11 cellular contexts compared by ENCODE assay signal in the genomic region with DNA sequence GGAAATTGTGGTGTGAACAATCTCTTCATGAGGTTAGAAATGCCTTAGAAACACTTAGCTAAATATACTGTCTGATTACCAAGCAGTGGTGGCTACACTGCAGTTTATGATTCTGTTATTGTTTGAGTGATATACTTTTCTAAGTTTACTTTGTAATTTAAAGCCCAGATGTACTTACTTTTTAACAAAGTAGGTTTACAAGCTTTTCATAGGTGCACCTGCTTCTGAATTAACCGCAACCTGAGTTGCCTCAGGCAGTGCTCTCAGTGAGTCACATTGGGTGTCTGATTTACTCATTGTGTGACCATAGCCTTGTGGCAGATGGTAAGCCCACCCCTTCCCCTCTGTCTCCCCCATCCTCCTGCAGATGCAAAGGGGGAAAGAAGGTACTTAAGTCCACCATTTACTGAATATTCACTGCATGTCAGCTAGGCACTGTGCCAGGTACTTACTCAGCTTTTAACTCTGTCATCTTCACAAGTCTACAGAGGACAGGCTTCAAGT. TPM values are rescaled to one million over a fixed set of nuclear protein-coding genes. Genes with fewer than 3 reads are reported as not detected.
A peak's percentile ranks its signal among the peaks of the same experiment; 100 is the strongest.
DNase-seq lines count a peak whose midpoint lies in the region; ATAC-seq and TF ChIP-seq lines count a peak whose summit lies in the region.
"Had no signal": no experiment of that assay in that cellular context is flagged by ENCODE, and none has a peak within 500 bp of the region (broad histone marks: within the 10 kb centered on the region; RNA-seq: fewer than 3 reads in every experiment).

No MANE protein-coding gene starts in this region.

- TF ChIP-seq CTCF in activated CD8-positive, alpha-beta T cell treated with anti-CD3 and anti-CD28 coated beads for 36 hours (IDR thresholded peaks at IDR 0.05), result no peak
- TF ChIP-seq CTCF in esophagus muscularis mucosa (IDR thresholded peaks at IDR 0.05) (no peak), transverse colon (IDR thresholded peaks at IDR 0.05) (no peak), heart right ventricle (IDR thresholded peaks at IDR 0.05) (no peak)

- peak overlapping the region; percentile 35 for H3K27ac Mint-ChIP-seq in activated CD8-positive, alpha-beta T cell treated with anti-CD3 and anti-CD28 coated beads for 36 hours
- H3K27ac Mint-ChIP-seq in activated CD8-positive, alpha-beta T cell treated with anti-CD3 and anti-CD28 coated beads, Interleukin-2, amount 10 ng/mL, durations not matched to agents 7 days and 5 days, result no peak overlapping the region
- H3K27ac Mint-ChIP-seq: natural killer cell treated with Interleukin-12 subunit alpha and Interleukin-12 subunit beta and Interleukin-15 and Interleukin-18, amount 100 ng/mL, for 72 hours had no signal

- H3K9me3 ChIP-seq in esophagus muscularis mucosa (no peaks in the 10 kb centered on the region), transverse colon (no peaks in the 10 kb centered on the region), heart right ventricle (no peaks in the 10 kb centered on the region)

- H3K27ac ChIP-seq in esophagus muscularis mucosa (replicated peaks in 1 of 4), result peak overlapping the region; percentile 78 to 88 (median 82)
- peak overlapping the region in 3 of 4 donors; percentile 22 to 70 (median 56) for H3K27ac ChIP-seq in transverse colon
- H3K27ac ChIP-seq in heart right ventricle, result no peak overlapping the region

- no peak for TF ChIP-seq EP300 in esophagus muscularis mucosa (IDR thresholded peaks at IDR 0.05)
- TF ChIP-seq EP300 in transverse colon (IDR thresholded peaks at IDR 0.05; ENCODE audit: low read depth), result no peak

- no peaks in the 10 kb centered on the region for H3K36me3 Mint-ChIP-seq in activated CD8-positive, alpha-beta T cell treated with anti-CD3 and anti-CD28 coated beads for 36 hours (ENCODE audit: low read depth)
- H3K36me3 Mint-ChIP-seq in activated CD8-positive, alpha-beta T cell treated with anti-CD3 and anti-CD28 coated beads, Interleukin-2, amount 10 ng/mL, durations not matched to agents 7 days and 5 days (ENCODE audit: low read depth), result no peaks in the 10 kb centered on the region
- H3K36me3 Mint-ChIP-seq: natural killer cell treated with Interleukin-12 subunit alpha and Interleukin-12 subunit beta and Interleukin-15 and Interleukin-18, amount 100 ng/mL, for 72 hours had no signal

- CTCF ChIA-PET in activated CD8-positive, alpha-beta T cell treated with anti-CD3 and anti-CD28 coated beads for 36 hours (lab: Charles Lee), result interaction anchor here (1.2 kb wide), 1 partner anchor 14 kb away, joined by 3 read pairs; no protein-coding TSS in a partner anchor
- CTCF ChIA-PET in activated CD8-positive, alpha-beta T cell treated with anti-CD3 and anti-CD28 coated beads, Interleukin-2, amount 10 ng/mL, durations not matched to agents 7 days and 5 days (lab: Charles Lee), result interaction anchor here (1.1 to 1.7 kb wide), 3 partner anchors 12 to 115 kb away, joined by 3 read pairs; no protein-coding TSS in a partner anchor

- intact Hi-C loops in activated CD8-positive, alpha-beta T cell treated with anti-CD3 and anti-CD28 coated beads for 36 hours (cut with micrococcal nuclease), result no loop called here
- intact Hi-C loops in esophagus muscularis mucosa (cut with DNase I) (no loop called here), transverse colon (cut with DNase I; ENCODE audit: low total_unique reads) (no loop called here), heart right ventricle (cut with DNase I) (no loop called here)

- in situ Hi-C loops in transverse colon (cut with MboI; ENCODE audit: low pct_ligation_motif_present in 1 of 4, low pct_unique_long_range_greater_than_20kb in 1 of 4, low sequenced_read_pairs in 3 of 4), result no loop called here

- no peak for TF ChIP-seq POLR2A in esophagus muscularis mucosa (IDR thresholded peaks at IDR 0.05; ENCODE audit: low read depth)
- no peak for TF ChIP-seq POLR2A in transverse colon (IDR thresholded peaks at IDR 0.05)

- H3K9me3 Mint-ChIP-seq in activated CD8-positive, alpha-beta T cell treated with anti-CD3 and anti-CD28 coated beads for 36 hours, result no peaks in the 10 kb centered on the region
- no peaks in the 10 kb centered on the region for H3K9me3 Mint-ChIP-seq in activated CD8-positive, alpha-beta T cell treated with anti-CD3 and anti-CD28 coated beads, Interleukin-2, amount 10 ng/mL, durations not matched to agents 7 days and 5 days (ENCODE audit: insufficient read depth)
- H3K9me3 Mint-ChIP-seq: natural killer cell treated with Interleukin-12 subunit alpha and Interleukin-12 subunit beta and Interleukin-15 and Interleukin-18, amount 100 ng/mL, for 72 hours had no signal

- H3K27me3 Mint-ChIP-seq in activated CD8-positive, alpha-beta T cell treated with anti-CD3 and anti-CD28 coated beads for 36 hours, result no peaks in the 10 kb centered on the region
- no peaks in the 10 kb centered on the region for H3K27me3 Mint-ChIP-seq in activated CD8-positive, alpha-beta T cell treated with anti-CD3 and anti-CD28 coated beads, Interleukin-2, amount 10 ng/mL, durations not matched to agents 7 days and 5 days (ENCODE audit: low read depth)
- H3K27me3 Mint-ChIP-seq: natural killer cell treated with Interleukin-12 subunit alpha and Interleukin-12 subunit beta and Interleukin-15 and Interleukin-18, amount 100 ng/mL, for 72 hours had no signal

- no peak overlapping the region for H3K4me3 Mint-ChIP-seq in activated CD8-positive, alpha-beta T cell treated with anti-CD3 and anti-CD28 coated beads for 36 hours
- no peak overlapping the region for H3K4me3 Mint-ChIP-seq in activated CD8-positive, alpha-beta T cell treated with anti-CD3 and anti-CD28 coated beads, Interleukin-2, amount 10 ng/mL, durations not matched to agents 7 days and 5 days
- H3K4me3 Mint-ChIP-seq: natural killer cell treated with Interleukin-12 subunit alpha and Interleukin-12 subunit beta and Interleukin-15 and Interleukin-18, amount 100 ng/mL, for 72 hours had no signal

- no peaks in the 10 kb centered on the region for H3K27me3 ChIP-seq in esophagus muscularis mucosa
- H3K27me3 ChIP-seq in transverse colon, result no peaks in the 10 kb centered on the region
- no peaks in the 10 kb centered on the region for H3K27me3 ChIP-seq in heart right ventricle

- POLR2A ChIA-PET in activated CD8-positive, alpha-beta T cell treated with anti-CD3 and anti-CD28 coated beads for 36 hours (lab: Charles Lee), result no interaction called here
- POLR2A ChIA-PET in activated CD8-positive, alpha-beta T cell treated with anti-CD3 and anti-CD28 coated beads, Interleukin-2, amount 10 ng/mL, durations not matched to agents 7 days and 5 days (lab: Charles Lee), result interaction anchor here (0.6 kb wide), 1 partner anchor 20 kb away, joined by 3 read pairs; no protein-coding TSS in a partner anchor

- peaks cover 12% of the 10 kb centered on the region for H3K4me1 Mint-ChIP-seq in activated CD8-positive, alpha-beta T cell treated with anti-CD3 and anti-CD28 coated beads for 36 hours (ENCODE audit: low read depth)
- H3K4me1 Mint-ChIP-seq in activated CD8-positive, alpha-beta T cell treated with anti-CD3 and anti-CD28 coated beads, Interleukin-2, amount 10 ng/mL, durations not matched to agents 7 days and 5 days (ENCODE audit: low read depth), result peaks cover 9% of the 10 kb centered on the region

- 100% methylated on average over 1 of the region's 1 CpG for WGBS in esophagus muscularis mucosa
- WGBS in transverse colon (ENCODE audit: low coverage in 1 of 2), 2 donors, result 42 to 50% methylated on average over 1 of the region's 1 CpG
- WGBS in heart right ventricle, 2 donors, result 96% methylated on average over 1 of the region's 1 CpG

- peaks cover 53 to 98% (median 94%) of the 10 kb centered on the region in 4 donors for H3K4me1 ChIP-seq in esophagus muscularis mucosa
- H3K4me1 ChIP-seq in transverse colon, result peaks cover 0 to 37% (median 20%) of the 10 kb centered on the region in 4 donors
- H3K4me1 ChIP-seq in heart right ventricle, result peaks cover 0 to 68% (median 28%) of the 10 kb centered on the region in 9 donors

- H3K4me3 ChIP-seq in esophagus muscularis mucosa, result no peak overlapping the region
- H3K4me3 ChIP-seq in transverse colon, result no peak overlapping the region
- no peak overlapping the region for H3K4me3 ChIP-seq in heart right ventricle

- peak; percentile 81 for ATAC-seq in activated CD8-positive, alpha-beta T cell treated with anti-CD3 and anti-CD28 coated beads for 36 hours
- no peak for ATAC-seq in activated CD8-positive, alpha-beta T cell treated with anti-CD3 and anti-CD28 coated beads, Interleukin-2, amount 10 ng/mL, durations not matched to agents 7 days and 5 days
- no peak for ATAC-seq in heart right ventricle
- no peak for ATAC-seq in GM19463 (IDR thresholded peaks at IDR 0.05; ENCODE audit: unreplicated experiment)
- ATAC-seq: Panc1 had no signal

- DNase-seq in activated CD8-positive, alpha-beta T cell treated with anti-CD3 and anti-CD28 coated beads for 36 hours, result peak; percentile 46
- DNase-seq in activated CD8-positive, alpha-beta T cell treated with anti-CD3 and anti-CD28 coated beads, Interleukin-2, amount 10 ng/mL, durations not matched to agents 7 days and 5 days, result no peak
- peak; percentile 91 for DNase-seq in NCI-H748 treated with DMSO at 0.1 percent for 48 hours (lab: John Stamatoyannopoulos, UW)
- no peak for DNase-seq in esophagus muscularis mucosa (ENCODE audit: extremely low spot score)
- no peak for DNase-seq in transverse colon
- no peak for DNase-seq in heart right ventricle
- DNase-seq in 8988T, result no peak
- DNase-seq: amniotic stem cell had no signal

- H3K36me3 ChIP-seq in esophagus muscularis mucosa (peaks cover 0 to 6% (median under 1%) of the 10 kb centered on the region in 4 donors), transverse colon (no peaks in the 10 kb centered on the region), heart right ventricle (peaks cover 0 to 7% (median 0%) of the 10 kb centered on the region in 9 donors)

RNA-seq across cellular contexts. Expression of a gene that starts 9.0 kb away (rescaled TPM):
- total RNA-seq in activated CD8-positive, alpha-beta T cell treated with anti-CD3 and anti-CD28 coated beads for 36 hours, result 1 to 10 TPM; 3.2 to 3.3 TPM
- 1 to 10 TPM; 1.1 to 1.3 TPM for total RNA-seq in activated CD8-positive, alpha-beta T cell treated with anti-CD3 and anti-CD28 coated beads, Interleukin-2, amount 10 ng/mL, durations not matched to agents 7 days and 5 days
- total RNA-seq in esophagus muscularis mucosa (100 to 1,000 TPM; 158 to 249 (median 196) TPM), transverse colon (10 to 100 TPM in 3 of 4 donors, 1 to 10 TPM in 1; 7.9 to 28.3 (median 15.0) TPM), heart right ventricle (10 to 100 TPM; 16.2 to 46.4 (median 31.7) TPM)
- polyA plus RNA-seq in heart right ventricle, result 10 to 100 TPM in 1 of 2 donors, 1 to 10 TPM in 1; 8.8 to 11.0 TPM

Comparison
In these comparisons a context has a peak if more than half of its experiments do, and no peak if none do; other contexts are left out.
1. DNase-seq: peak in activated CD8-positive, alpha-beta T cell treated with anti-CD3 and anti-CD28 coated beads for 36 hours (single experiment) and NCI-H748 treated with DMSO at 0.1 percent for 48 hours (single experiment); none in activated CD8-positive, alpha-beta T cell treated with anti-CD3 and anti-CD28 coated beads, Interleukin-2, amount 10 ng/mL, durations not matched to agents 7 days and 5 days (single experiment), esophagus muscularis mucosa (single experiment), transverse colon (single experiment), heart right ventricle (0 of 2) and 8988T (single experiment).
2. H3K27ac ChIP-seq: peak in esophagus muscularis mucosa (4 of 4) and transverse colon (3 of 4); none in heart right ventricle (0 of 10).